ENCODE assay signal across 9 cellular contexts in the genomic region with DNA sequence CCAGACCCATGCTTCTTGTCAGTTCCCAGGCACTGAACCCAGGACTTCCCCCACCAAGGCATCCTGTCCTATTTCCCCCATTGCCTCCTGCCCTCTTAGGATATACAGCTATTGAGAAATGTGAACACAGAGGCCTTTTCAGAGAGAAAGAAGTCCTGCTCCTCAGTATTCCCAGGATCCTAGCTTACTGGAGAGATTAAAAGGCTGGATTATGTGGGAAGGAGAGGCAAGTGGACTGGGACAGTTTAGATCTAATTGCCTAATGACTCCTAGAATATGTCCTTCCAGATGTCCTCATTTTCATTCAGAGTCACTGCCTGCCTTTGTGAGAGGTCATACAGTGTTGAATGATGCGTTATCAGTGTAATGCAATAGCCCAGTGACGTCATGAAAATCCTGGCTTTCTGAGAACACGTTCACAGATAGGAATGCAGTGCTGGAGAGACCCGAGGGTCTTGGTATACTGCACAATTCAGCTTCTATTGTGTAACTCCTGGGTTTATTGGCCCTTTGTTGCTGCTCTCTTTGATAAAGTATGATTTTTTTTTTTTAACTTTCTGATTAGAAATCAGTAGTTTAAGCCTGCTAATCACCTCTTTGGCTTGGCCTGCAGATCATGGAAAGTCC. TPM values are rescaled to one million over a fixed set of nuclear protein-coding genes. Genes with fewer than 3 reads are reported as not detected.
DNase-seq lines count a peak whose midpoint lies in the region; ATAC-seq and TF ChIP-seq lines count a peak whose summit lies in the region.
"Had no signal": no experiment of that assay in that cellular context is flagged by ENCODE, and none has a peak within 500 bp of the region (broad histone marks: within the 10 kb centered on the region; RNA-seq: fewer than 3 reads in every experiment).

No MANE protein-coding gene starts in this region.

- whole genome bisulfite sequencing in transverse colon (ENCODE audit: low coverage in 1 of 2), 2 donors = 29 to 32% methylated on average over 4 of the region's 4 CpGs
- 9 to 17% methylated on average over 4 of the region's 4 CpGs for WGBS in aorta, 2 donors

- TF ChIP-seq EP300 in transverse colon (IDR thresholded peaks at IDR 0.05; ENCODE audit: low read depth) = no peak

- CTCF ChIA-PET in PC-3 (lab: Charles Lee) = interaction anchor here (0.6 kb wide), 1 partner anchor 17 kb away, joined by 5 read pairs; no protein-coding TSS in a partner anchor

- H3K4me3 ChIP-seq in PC-3 (ENCODE audit: low read length) (no peak overlapping the region), fibroblast of mammary gland (ENCODE audit: control insufficient read depth, low read depth, low read length) (no peak overlapping the region), transverse colon (no peak overlapping the region), aorta (ENCODE audit: low read length in 2 of 2) (no peak overlapping the region)

- H3K27ac ChIP-seq in PC-3 (ENCODE audit: low read length) (peak overlapping the region; percentile 42), transverse colon (no peak overlapping the region), aorta (ENCODE audit: low read depth in 1 of 2, low read length in 2 of 2) (no peak overlapping the region)

- DNase-seq in DMS153 (lab: John Stamatoyannopoulos, UW) (peak; percentile 54), DMS153 treated with DMSO at 0.1 percent for 48 hours (lab: John Stamatoyannopoulos, UW; ENCODE audit: unreplicated experiment) (no peak), PC-3 (peak; percentile 74), fibroblast of mammary gland (ENCODE audit: low read depth) (peak; percentile 99), renal cortical epithelial cell (ENCODE audit: low read depth) (peak; percentile 96), globus pallidus (ENCODE audit: low spot score) (no peak), transverse colon (no peak), aorta (no peak)
- DNase-seq: activated CD4-positive, alpha-beta T cell treated with anti-CD3 and anti-CD28 coated beads for 48 hours had no signal

- H3K9me3 ChIP-seq in PC-3 (ENCODE audit: low read length) (no peaks in the 10 kb centered on the region), transverse colon (no peaks in the 10 kb centered on the region), aorta (ENCODE audit: control insufficient read depth, low read length) (no peaks in the 10 kb centered on the region)

- in situ Hi-C loops in transverse colon (cut with MboI; ENCODE audit: low pct_ligation_motif_present in 1 of 4, low pct_unique_long_range_greater_than_20kb in 1 of 4, low sequenced_read_pairs in 3 of 4) = no loop called here

- no peak for ATAC-seq in PC-3
- ATAC-seq in aorta (ENCODE audit: low FRiP score) = no peak

- no peaks in the 10 kb centered on the region for H4K20me1 ChIP-seq in PC-3 (ENCODE audit: low read length)

- H3F3A ChIP-seq in PC-3 (ENCODE audit: low read length, unreplicated experiment) = peaks cover 4% of the 10 kb centered on the region

- no peak for TF ChIP-seq CTCF in PC-3 (conservative IDR thresholded peaks at IDR 0.05; ENCODE audit: low read depth, low read length)
- TF ChIP-seq CTCF in fibroblast of mammary gland (conservative IDR thresholded peaks at IDR 0.05; ENCODE audit: control insufficient read depth, insufficient read depth, low read depth, low read length) = no peak
- no peak for TF ChIP-seq CTCF in transverse colon (IDR thresholded peaks at IDR 0.05)

- H3K79me2 ChIP-seq in PC-3 (ENCODE audit: low read length) = peaks cover 88% of the 10 kb centered on the region

- BruUV-seq in PC-3 (replicated peaks; lab: Mats Ljungman, UMichigan) = no TSS peak

- H3K9me2 ChIP-seq in PC-3 (replicated peaks; ENCODE audit: low read length) = no peaks in the 10 kb centered on the region

- H3K4me2 ChIP-seq in PC-3 (ENCODE audit: low read length) = 0 out of 2 replicates have a peak overlapping the region, but pooled peaks have one; percentile 1

- POLR2A ChIA-PET in PC-3 (lab: Charles Lee; ENCODE audit: unreplicated experiment) = no interaction called here

- TF ChIP-seq POLR2A in transverse colon (IDR thresholded peaks at IDR 0.05) = no peak

- intact Hi-C loops in PC-3 (cut with micrococcal nuclease) (no loop called here), transverse colon (cut with DNase I; ENCODE audit: low total_unique reads) (no loop called here), aorta (cut with DNase I) (no loop called here)

- H2AFZ ChIP-seq in PC-3 (ENCODE audit: low read length) = no peak overlapping the region

- H3K27me3 ChIP-seq in PC-3 (ENCODE audit: low read length) (no peaks in the 10 kb centered on the region), transverse colon (no peaks in the 10 kb centered on the region), aorta (ENCODE audit: control insufficient read depth in 1 of 2, insufficient read depth in 2 of 2, low read length in 1 of 2) (no peaks in the 10 kb centered on the region)

- H3K4me1 ChIP-seq in PC-3 (ENCODE audit: insufficient read depth, low read length) = peaks cover 50% of the 10 kb centered on the region
- H3K4me1 ChIP-seq in transverse colon = peaks cover 5 to 33% (median 27%) of the 10 kb centered on the region in 4 donors
- H3K4me1 ChIP-seq in aorta (ENCODE audit: control insufficient read depth in 1 of 2, insufficient read depth in 2 of 2, low read length in 2 of 2) = no peaks in the 10 kb centered on the region

- H3K9ac ChIP-seq in PC-3 (ENCODE audit: low read length) = no peak overlapping the region

- H3K36me3 ChIP-seq in PC-3 (ENCODE audit: low read depth, low read length) (no peaks in the 10 kb centered on the region), transverse colon (no peaks in the 10 kb centered on the region), aorta (ENCODE audit: control insufficient read depth in 1 of 2, insufficient read depth in 2 of 2, low read length in 1 of 2) (no peaks in the 10 kb centered on the region)

RNA-seq across cellular contexts. Expression of a gene that starts 26.2 kb away (rescaled TPM):
- total RNA-seq in PC-3 (2014; rRNA removed) = 31.8 and 44.2 TPM in 2 replicates
- 173 and 319 TPM in 2 replicates for total RNA-seq in renal cortical epithelial cell
- total RNA-seq in transverse colon = 10 to 100 TPM; 10.1 to 34.8 (median 16.8) TPM
- under 1 TPM; 0.36 to 0.49 TPM for total RNA-seq in aorta
- polyA plus RNA-seq in aorta = 1 to 10 TPM in 1 of 2 donors, under 1 TPM in 1; 0.36 to 9.1 TPM

Comparison
In these comparisons a context has a peak if more than half of its experiments do, and no peak if none do; other contexts are left out.
1. DNase-seq: peak in DMS153 (single experiment), PC-3 (single experiment), fibroblast of mammary gland (single experiment) and renal cortical epithelial cell (single experiment); none in DMS153 treated with DMSO at 0.1 percent for 48 hours (single experiment), globus pallidus (single experiment), transverse colon (single experiment) and aorta (0 of 2).
2. RNA of a gene that starts 26.2 kb away (total RNA-seq): 173 to 319 TPM in renal cortical epithelial cell, 31.8 to 44.2 TPM in PC-3 and 10.1 to 34.8 TPM in transverse colon; 0.36 to 0.49 TPM in aorta; every median in the first group is over 4 times any median in the second.